21 cellular contexts compared by ENCODE assay signal in the genomic region with DNA sequence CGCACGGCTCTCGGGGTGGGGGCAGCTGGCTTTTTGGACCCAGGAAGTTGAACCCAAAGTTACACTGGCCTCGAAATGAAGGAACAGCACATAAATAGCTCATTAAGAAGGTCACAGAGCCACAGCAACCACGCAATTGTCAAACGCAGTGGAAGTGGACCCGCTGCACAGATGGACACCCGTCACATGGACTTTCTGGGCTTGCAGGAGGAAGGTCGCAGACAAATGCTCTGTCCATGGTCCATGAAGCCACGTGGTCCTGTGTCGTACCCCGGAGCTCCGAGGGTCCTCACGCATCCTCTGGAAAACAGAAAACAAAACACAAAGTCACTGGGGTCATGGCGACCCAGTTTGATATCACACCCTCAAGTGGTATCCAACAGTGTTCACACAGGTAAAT.
A peak's percentile ranks its signal among the peaks of the same experiment; 100 is the strongest.
DNase-seq lines count a peak whose midpoint lies in the region; ATAC-seq, FAIRE-seq and TF ChIP-seq lines count a peak whose summit lies in the region.
"Had no signal": no experiment of that assay in that cellular context is flagged by ENCODE, and none has a peak within 500 bp of the region (broad histone marks: within the 10 kb centered on the region; RNA-seq: fewer than 3 reads in every experiment).

No MANE protein-coding gene starts in this region.

- TF ChIP-seq RAD21 in H1 (IDR thresholded peaks at IDR 0.05 in 1 of 2, conservative IDR thresholded peaks at IDR 0.05 in 1 of 2; ENCODE audit: low read depth in 2 of 2, low read length in 2 of 2), result no peak

- TF ChIP-seq EP300 in H1 (IDR thresholded peaks at IDR 0.05; ENCODE audit: borderline replicate concordance in 1 of 2, low read depth in 2 of 2, low read length in 2 of 2), result no peak

- no peak overlapping the region for H3K4ac ChIP-seq in H1 (replicated peaks; ENCODE audit: insufficient read length, low read depth, low read length)

- H4K5ac ChIP-seq in H1 (ENCODE audit: insufficient read length, low read depth, low read length), result no peak overlapping the region

- no peak overlapping the region for H3K18ac ChIP-seq in H1 (ENCODE audit: extremely low read depth, low read length)

- H3K36me3 ChIP-seq in H1 (ENCODE audit: control insufficient read depth in 2 of 4, insufficient read depth in 4 of 4, low read length in 3 of 4) (no peaks in the 10 kb centered on the region), neural progenitor cell (no peaks in the 10 kb centered on the region), A673 (ENCODE audit: insufficient read depth, low read length, poor library complexity, severe bottlenecking) (no peaks in the 10 kb centered on the region)
- H3K36me3 ChIP-seq: HAP-1 had no signal

- no peak overlapping the region for H3K4me3 Mint-ChIP-seq in CD14-positive monocyte
- H3K4me3 Mint-ChIP-seq in neural progenitor cell, result no peak overlapping the region
- H3K4me3 Mint-ChIP-seq: CD4-positive, CD25-positive, alpha-beta regulatory T cell; CD8-positive, alpha-beta T cell; HFFc6 had no signal

- H4K20me1 ChIP-seq in H1 (replicated peaks in 1 of 2; ENCODE audit: control insufficient read depth in 1 of 2, insufficient read depth in 2 of 2, low read length in 2 of 2) (no peaks in the 10 kb centered on the region), neural progenitor cell (ENCODE audit: low read depth) (no peaks in the 10 kb centered on the region)

- peak overlapping the region; percentile 84 for H4K91ac ChIP-seq in H1 (replicated peaks; ENCODE audit: insufficient read length, low read length)

- H2AFZ ChIP-seq in H1 (ENCODE audit: low read length) (peak overlapping the region; percentile 45; the same call in 1 of the 2 replicates), neural progenitor cell (replicated peaks) (no peak overlapping the region)
- H2AFZ ChIP-seq: GM23248 had no signal

- no peak overlapping the region for H3K23ac ChIP-seq in H1 (ENCODE audit: insufficient read length)

- H3K9me3 ChIP-seq in H1 (ENCODE audit: insufficient read depth in 2 of 2, low read depth in 1 of 2, low read length in 1 of 2) (no peaks in the 10 kb centered on the region; a peak in 1 of 4 replicates), neural progenitor cell (ENCODE audit: low read depth) (no peaks in the 10 kb centered on the region), A673 (ENCODE audit: low read depth, low read length, poor library complexity, severe bottlenecking) (peaks cover 7% of the 10 kb centered on the region)
- H3K9me3 ChIP-seq: A549, Caco-2, HAP-1 had no signal

- no peaks in the 10 kb centered on the region for H3K79me2 ChIP-seq in H1 (ENCODE audit: control insufficient read depth in 1 of 2, insufficient read depth in 2 of 2, low read length in 2 of 2)
- no peaks in the 10 kb centered on the region for H3K79me2 ChIP-seq in neural progenitor cell (ENCODE audit: low read depth)

- DNase-seq in CD14-positive monocyte (ENCODE audit: low spot score) (peak; percentile 14), H1 (ENCODE audit: low read depth in 1 of 2, low spot score in 2 of 2) (no peak), neural progenitor cell (ENCODE audit: low spot score) (no peak), posterior vena cava (ENCODE audit: low spot score) (peak; percentile 15), A673 (ENCODE audit: low spot score) (no peak), A172 (ENCODE audit: low spot score) (no peak)
- DNase-seq: C1 segment of cervical spinal cord; Caco-2; CD4-positive, CD25-positive, alpha-beta regulatory T cell; CD8-positive, alpha-beta T cell; DMS153; DND-41; GM23248; HFFc6 had no signal

- H3K27ac ChIP-seq in H1 (ENCODE audit: low read depth, low read length), result no peak overlapping the region
- H3K27ac ChIP-seq in neural progenitor cell, result no peak overlapping the region
- no peak overlapping the region for H3K27ac ChIP-seq in A673 (ENCODE audit: low read depth, low read length, poor library complexity, severe bottlenecking)
- H3K27ac ChIP-seq: 22Rv1, A549, GM23248 had no signal

- no peak for FAIRE-seq in H1 (lab: Jason Lieb, UNC)
- FAIRE-seq: A549, G401.6, GM12892, H54 had no signal

- H3K14ac ChIP-seq in H1 (ENCODE audit: insufficient read length), result no peak overlapping the region

- H3K9me3 Mint-ChIP-seq in CD14-positive monocyte, result peaks cover 0 to 3% (median 0%) of the 10 kb centered on the region in 7 donors
- H3K9me3 Mint-ChIP-seq in neural progenitor cell, result peaks cover 7% of the 10 kb centered on the region
- H3K9me3 Mint-ChIP-seq: CD4-positive, CD25-positive, alpha-beta regulatory T cell; CD8-positive, alpha-beta T cell had no signal

- no peak overlapping the region for H4K8ac ChIP-seq in H1 (ENCODE audit: extremely low read depth, insufficient read depth, low read length)

- TF ChIP-seq CTCF in CD14-positive monocyte (IDR thresholded peaks at IDR 0.05) (no peak), H1 (IDR thresholded peaks at IDR 0.05; ENCODE audit: control extremely low read depth in 1 of 3, insufficient read depth in 1 of 3, low read depth in 1 of 3, low read length in 3 of 3) (no peak), neural progenitor cell (IDR thresholded peaks at IDR 0.05) (no peak), A673 (conservative IDR thresholded peaks at IDR 0.05; ENCODE audit: low read depth, low read length) (no peak)

- H3K79me1 ChIP-seq in H1 (ENCODE audit: low read depth, low read length), result no peaks in the 10 kb centered on the region

- H3K27me3 ChIP-seq in H1 (replicated peaks in 1 of 4; ENCODE audit: control insufficient read depth in 3 of 4, extremely low read depth in 1 of 4, insufficient read depth in 3 of 4, low read length in 3 of 4) (no peaks in the 10 kb centered on the region; a peak in 1 of 7 replicates), neural progenitor cell (no peaks in the 10 kb centered on the region), A673 (replicated peaks; ENCODE audit: insufficient read depth, low read depth, low read length, poor library complexity) (no peaks in the 10 kb centered on the region)

- POLR2A ChIA-PET in H1 (lab: Charles Lee; ENCODE audit: partially characterized antibody) (no interaction called here), A673 (lab: Charles Lee; ENCODE audit: low non-redundant PET) (no interaction called here)

- H2BK20ac ChIP-seq in H1 (ENCODE audit: low read length), result no peak overlapping the region

- peak overlapping the region; percentile 79; the same call in 1 of the 2 replicates for H2BK12ac ChIP-seq in H1 (ENCODE audit: low read depth, low read length)

- H3K23me2 ChIP-seq in H1 (ENCODE audit: low read depth, low read length), result no peaks in the 10 kb centered on the region

- no peak for ATAC-seq in HG02840 (IDR thresholded peaks at IDR 0.05; ENCODE audit: low FRiP score, unreplicated experiment)
- ATAC-seq: A549; CD8-positive, alpha-beta T cell had no signal

- no peak overlapping the region for H3K4me3 ChIP-seq in H1 (ENCODE audit: extremely low read depth in 1 of 4, insufficient read depth in 2 of 4, low read depth in 3 of 4, low read length in 4 of 4)
- H3K4me3 ChIP-seq in neural progenitor cell, result no peak overlapping the region
- no peak overlapping the region for H3K4me3 ChIP-seq in A673 (ENCODE audit: low read depth, low read length, poor library complexity, severe bottlenecking)
- H3K4me3 ChIP-seq: A549, GM23248, HAP-1 had no signal

- intact Hi-C loops in CD14-positive monocyte (cut with micrococcal nuclease) (no loop called here), posterior vena cava (cut with DNase I) (no loop called here), A673 (cut with micrococcal nuclease; ENCODE audit: unreplicated experiment) (no loop called here)

- BruUV-seq in A673 (replicated peaks; lab: Mats Ljungman, UMichigan), result no TSS peak

- CTCF ChIA-PET in H1 (lab: Charles Lee; ENCODE audit: partially characterized antibody), result interaction anchor here (1.3 to 2.3 kb wide), 4 partner anchors 12 to 314 kb away, joined by 3 to 7 read pairs (median 5); no protein-coding TSS in a partner anchor
- CTCF ChIA-PET in A673 (lab: Charles Lee), result no interaction called here

- H3K56ac ChIP-seq in H1 (replicated peaks; ENCODE audit: insufficient read length, low read depth, low read length), result no peak overlapping the region

- H3K9ac ChIP-seq in H1 (replicated peaks in 1 of 4; ENCODE audit: extremely low read depth in 1 of 4, low read depth in 3 of 4, low read length in 3 of 4), result no peak overlapping the region
- H3K9ac ChIP-seq in neural progenitor cell, result no peak overlapping the region
- H3K9ac ChIP-seq: GM23248 had no signal

- H3K36me3 Mint-ChIP-seq in CD14-positive monocyte (no peaks in the 10 kb centered on the region), neural progenitor cell (no peaks in the 10 kb centered on the region)
- H3K36me3 Mint-ChIP-seq: CD4-positive, CD25-positive, alpha-beta regulatory T cell; CD8-positive, alpha-beta T cell had no signal

- peak overlapping the region; percentile 73; the same call in 1 of the 2 replicates for H2BK5ac ChIP-seq in H1 (ENCODE audit: low read depth, low read length)

- H3F3A ChIP-seq in neural progenitor cell (ENCODE audit: low read depth), result no peaks in the 10 kb centered on the region

- no peaks in the 10 kb centered on the region for H3K4me1 Mint-ChIP-seq in CD14-positive monocyte
- H3K4me1 Mint-ChIP-seq in neural progenitor cell, result peaks cover 21% of the 10 kb centered on the region
- H3K4me1 Mint-ChIP-seq: CD4-positive, CD25-positive, alpha-beta regulatory T cell had no signal

- H3K27ac Mint-ChIP-seq in CD14-positive monocyte, result no peak overlapping the region
- peak overlapping the region; percentile 69 for H3K27ac Mint-ChIP-seq in neural progenitor cell
- H3K27ac Mint-ChIP-seq: CD4-positive, CD25-positive, alpha-beta regulatory T cell; CD8-positive, alpha-beta T cell; HFFc6 had no signal

- H2AK5ac ChIP-seq in H1 (ENCODE audit: low read depth, low read length), result peak overlapping the region; percentile 68; the same call in 1 of the 2 replicates

- H3K27me3 Mint-ChIP-seq in CD14-positive monocyte (ENCODE audit: low read depth in 3 of 3) (peaks cover 0 to 3% (median 0%) of the 10 kb centered on the region in 3 donors), neural progenitor cell (ENCODE audit: insufficient read depth, low read depth) (peaks cover 7% of the 10 kb centered on the region)

- TF ChIP-seq POLR2A in H1 (IDR thresholded peaks at IDR 0.05; ENCODE audit: control extremely low read depth in 1 of 2, low read depth in 2 of 2, low read length in 2 of 2), result no peak

- H3K4me1 ChIP-seq in H1 (replicated peaks in 1 of 4; ENCODE audit: control insufficient read depth in 3 of 4, insufficient read depth in 4 of 4, low read length in 3 of 4) (peaks cover 6 to 13% (median 9%) of the 10 kb centered on the region in 4 experiments), neural progenitor cell (no peaks in the 10 kb centered on the region), A673 (ENCODE audit: insufficient read depth, low read length, poor library complexity, severe bottlenecking) (no peaks in the 10 kb centered on the region)
- H3K4me1 ChIP-seq: A549, Caco-2 had no signal

- H3K4me2 ChIP-seq in H1 (ENCODE audit: insufficient read depth in 1 of 2, low read depth in 2 of 2, low read length in 2 of 2) (peak overlapping the region in 1 of 2 experiments; percentile 21; a peak in 2 of 4 replicates), neural progenitor cell (no peak overlapping the region)
- H3K4me2 ChIP-seq: A549 had no signal

- WGBS in H1 (ENCODE audit: extremely low coverage in 1 of 2, insufficient coverage in 1 of 2, insufficient read length in 1 of 2, insufficient replicate concordance in 2 of 2, low coverage in 1 of 2, low lambda C conversion rate in 2 of 2, missing lambda C conversion rate in 1 of 2), 2 experiments, result 84% methylated on average over 15 of the region's 15 CpGs; no CpG with 5 or more reads in 1 of the 2 experiments

- H2BK15ac ChIP-seq in H1 (ENCODE audit: low read length), result no peak overlapping the region; the same call in 1 of the 2 replicates

- H2BK120ac ChIP-seq in H1 (replicated peaks; ENCODE audit: low read depth, low read length), result no peak overlapping the region

Comparison
In these comparisons a context has a peak if more than half of its experiments do, and no peak if none do; other contexts are left out.
1. DNase-seq: peak in CD14-positive monocyte (single experiment) and posterior vena cava (single experiment); none in H1 (0 of 2), neural progenitor cell (single experiment), A673 (single experiment) and A172 (single experiment).